In genomic region chr1:101370488-101370887, GRCh38 we compare ENCODE assay signal across 15 cellular contexts.
DNase-seq lines count a peak whose midpoint lies in the region; ATAC-seq, FAIRE-seq and TF ChIP-seq lines count a peak whose summit lies in the region.
"Had no signal": no experiment of that assay in that cellular context is flagged by ENCODE, and none has a peak within 500 bp of the region (broad histone marks: within the 10 kb centered on the region; RNA-seq: fewer than 3 reads in every experiment).

No MANE protein-coding gene starts in this region.

- POLR2A ChIA-PET in HepG2 (lab: Yijun Ruan, JAX) (no interaction called here), PC-3 (lab: Charles Lee; ENCODE audit: unreplicated experiment) (interaction anchor here (0.6 kb wide), 1 partner anchor 162 kb away, joined by 4 read pairs; no protein-coding TSS in a partner anchor)

- H4K20me1 ChIP-seq in HepG2 (ENCODE audit: insufficient read depth, low read length) (no peaks in the 10 kb centered on the region), PC-3 (ENCODE audit: low read length) (no peaks in the 10 kb centered on the region)
- H4K20me1 ChIP-seq: BLaER1 treated with 17β-estradiol and CSF1 and Interleukin-3, amounts not matched to agents 10 nM and 100 nM had no signal

- H2AFZ ChIP-seq in HepG2 (ENCODE audit: low read length) (no peak overlapping the region), PC-3 (ENCODE audit: low read length) (no peak overlapping the region)
- H2AFZ ChIP-seq: GM23338 had no signal

- intact Hi-C loops in HepG2 (cut with micrococcal nuclease; ENCODE audit: unreplicated experiment), result no loop called here
- intact Hi-C loops in right lobe of liver (cut with DNase I), result no loop called here
- intact Hi-C loops in PC-3 (cut with micrococcal nuclease), result no loop called here
- intact Hi-C loops in left ventricle myocardium inferior (cut with micrococcal nuclease), result no loop called here

- H3K27ac ChIP-seq in HepG2 (ENCODE audit: extremely low read length, insufficient read depth, low read length), result no peak overlapping the region
- no peak overlapping the region for H3K27ac ChIP-seq in right lobe of liver
- peak overlapping the region; percentile 69 for H3K27ac ChIP-seq in PC-3 (ENCODE audit: low read length)
- no peak overlapping the region for H3K27ac ChIP-seq in left ventricle myocardium inferior (replicated peaks)
- H3K27ac ChIP-seq: 22Rv1; BLaER1 treated with 17β-estradiol and CSF1 and Interleukin-3, amounts not matched to agents 10 nM and 100 nM; HL-60 had no signal

- H3K9me2 ChIP-seq in PC-3 (replicated peaks; ENCODE audit: low read length), result no peaks in the 10 kb centered on the region

- TF ChIP-seq CTCF in HepG2 (CRISPR knock-in tag; IDR thresholded peaks at IDR 0.05) (no peak), right lobe of liver (IDR thresholded peaks at IDR 0.05) (no peak), PC-3 (conservative IDR thresholded peaks at IDR 0.05; ENCODE audit: low read depth, low read length) (no peak), left ventricle myocardium inferior (IDR thresholded peaks at IDR 0.05; ENCODE audit: borderline replicate concordance) (no peak)

- no peaks in the 10 kb centered on the region for H3K36me3 ChIP-seq in HepG2 (replicated peaks in 1 of 2; ENCODE audit: control insufficient read depth in 1 of 2, insufficient read depth in 2 of 2, low read length in 2 of 2)
- H3K36me3 ChIP-seq in right lobe of liver, result no peaks in the 10 kb centered on the region
- H3K36me3 ChIP-seq in PC-3 (ENCODE audit: low read depth, low read length), result no peaks in the 10 kb centered on the region
- no peaks in the 10 kb centered on the region for H3K36me3 ChIP-seq in left ventricle myocardium inferior

- no TSS peak for BruUV-seq in HepG2 (replicated peaks; lab: Mats Ljungman, UMichigan)
- no TSS peak for BruUV-seq in PC-3 (replicated peaks; lab: Mats Ljungman, UMichigan)

- H3K9ac ChIP-seq in HepG2 (ENCODE audit: insufficient read depth, low read depth, low read length) (no peak overlapping the region), PC-3 (ENCODE audit: low read length) (peak overlapping the region; percentile 23; the same call in 1 of the 2 replicates)
- H3K9ac ChIP-seq: BLaER1 treated with 17β-estradiol and CSF1 and Interleukin-3, amounts not matched to agents 10 nM and 100 nM had no signal

- TF ChIP-seq EP300 in HepG2 (IDR thresholded peaks at IDR 0.05; ENCODE audit: low read depth in 2 of 2, low read length in 2 of 2), result no peak
- TF ChIP-seq EP300 in HepG2 (CRISPR knock-in tag; IDR thresholded peaks at IDR 0.05; ENCODE audit: borderline replicate concordance), result no peak

- no peaks in the 10 kb centered on the region for H3K4me1 ChIP-seq in HepG2 (ENCODE audit: insufficient read depth, low read length)
- no peaks in the 10 kb centered on the region for H3K4me1 ChIP-seq in right lobe of liver
- H3K4me1 ChIP-seq in PC-3 (ENCODE audit: insufficient read depth, low read length), result peaks cover 18% of the 10 kb centered on the region
- H3K4me1 ChIP-seq in left ventricle myocardium inferior, result peaks cover 5% of the 10 kb centered on the region

- H3K79me2 ChIP-seq in HepG2 (ENCODE audit: insufficient read depth, low read length), result no peaks in the 10 kb centered on the region
- no peaks in the 10 kb centered on the region for H3K79me2 ChIP-seq in PC-3 (ENCODE audit: low read length)

- H3K27me3 ChIP-seq in HepG2 (ENCODE audit: control insufficient read depth in 1 of 2, insufficient read depth in 2 of 2, low read length in 2 of 2), result no peaks in the 10 kb centered on the region
- no peaks in the 10 kb centered on the region for H3K27me3 ChIP-seq in right lobe of liver
- no peaks in the 10 kb centered on the region for H3K27me3 ChIP-seq in PC-3 (ENCODE audit: low read length)
- H3K27me3 ChIP-seq in left ventricle myocardium inferior (ENCODE audit: low read depth), result no peaks in the 10 kb centered on the region
- H3K27me3 ChIP-seq: BLaER1 treated with 17β-estradiol and CSF1 and Interleukin-3, amounts not matched to agents 10 nM and 100 nM had no signal

- TF ChIP-seq RAD21 in HepG2 (CRISPR knock-in tag; IDR thresholded peaks at IDR 0.05), result no peak

- ATAC-seq in HepG2 (no peak), right lobe of liver (no peak), PC-3 (no peak), GM21515 (IDR thresholded peaks at IDR 0.05; ENCODE audit: unreplicated experiment) (no peak)
- ATAC-seq: CD8-positive, alpha-beta T cell; GM23338 had no signal

- CTCF ChIA-PET in HepG2 (lab: Yijun Ruan, JAX; ENCODE audit: low intra/inter-chr PET ratio, low total read pairs) (no interaction called here), PC-3 (lab: Charles Lee) (interaction anchor here (1.0 to 1.2 kb wide), 2 partner anchors 13 to 61 kb away, joined by 3 to 5 read pairs; no protein-coding TSS in a partner anchor)

- no peak for DNase-seq in HepG2 (ENCODE audit: low spot score)
- DNase-seq in right lobe of liver, result no peak
- DNase-seq in PC-3, result no peak
- no peak for DNase-seq in left ventricle myocardium inferior
- DNase-seq in NCI-H510A treated with DMSO at 0.1 percent for 48 hours (lab: John Stamatoyannopoulos, UW), result no peak
- DNase-seq: Calu3; CD8-positive, alpha-beta T cell; DMS79 treated with DMSO at 0.1 percent for 48 hours; KG1 had no signal

- H3K9me3 ChIP-seq in HepG2 (ENCODE audit: low read length), result no peaks in the 10 kb centered on the region
- no peaks in the 10 kb centered on the region for H3K9me3 ChIP-seq in right lobe of liver
- H3K9me3 ChIP-seq in PC-3 (ENCODE audit: low read length), result no peaks in the 10 kb centered on the region
- H3K9me3 ChIP-seq in left ventricle myocardium inferior (replicated peaks), result peaks cover 16% of the 10 kb centered on the region

- H3F3A ChIP-seq in PC-3 (ENCODE audit: low read length, unreplicated experiment), result no peaks in the 10 kb centered on the region

- no peak overlapping the region for H3K4me2 ChIP-seq in HepG2 (ENCODE audit: low read depth, low read length)
- peak overlapping the region; percentile 56; the same call in 1 of the 2 replicates for H3K4me2 ChIP-seq in PC-3 (ENCODE audit: low read length)
- H3K4me2 ChIP-seq: GM23338 had no signal

- no peak for FAIRE-seq in HepG2 (lab: Jason Lieb, UNC)
- FAIRE-seq in endometrium (lab: Jason Lieb, UNC), result peak; percentile 51

- TF ChIP-seq POLR2A in HepG2 (IDR thresholded peaks at IDR 0.05; ENCODE audit: insufficient read depth in 1 of 2, low read depth in 2 of 2, low read length in 2 of 2), result no peak
- no peak for TF ChIP-seq POLR2A in right lobe of liver (IDR thresholded peaks at IDR 0.05)

- WGBS in HepG2 (ENCODE audit: low lambda C conversion rate), result 30% methylated on average over 3 of the region's 3 CpGs
- WGBS in right lobe of liver (ENCODE audit: insufficient coverage, low coverage, low lambda C conversion rate, missing lambda C conversion rate), result 65% methylated on average over 3 of the region's 3 CpGs

- in situ Hi-C loops in HepG2 (cut with HindIII; ENCODE audit: extremely low pct_ligation_motif_present, low pct_unique_long_range_greater_than_20kb), result no loop called here

- no peak overlapping the region for H3K4me3 ChIP-seq in HepG2 (replicated peaks in 1 of 3; ENCODE audit: insufficient read depth in 1 of 3, low read depth in 2 of 3, low read length in 3 of 3)
- H3K4me3 ChIP-seq in right lobe of liver, result no peak overlapping the region
- no peak overlapping the region for H3K4me3 ChIP-seq in PC-3 (ENCODE audit: low read length)
- H3K4me3 ChIP-seq in left ventricle myocardium inferior, result no peak overlapping the region
- H3K4me3 ChIP-seq: BLaER1 treated with 17β-estradiol and CSF1 and Interleukin-3, amounts not matched to agents 10 nM and 100 nM; GM23338 had no signal

TF ChIP-seq in HepG2, 621 proteins besides CTCF, POLR2A, EP300 and RAD21:
- TF ChIP-seq TIGD3 (CRISPR knock-in tag; IDR thresholded peaks at IDR 0.05; ENCODE audit: borderline replicate concordance) (no peak), MAFK (conservative IDR thresholded peaks at IDR 0.05 in 1 of 2, IDR thresholded peaks at IDR 0.05 in 1 of 2; ENCODE audit: low read length in 2 of 2) (peak; percentile 73 to 83), MAFF (IDR thresholded peaks at IDR 0.05; ENCODE audit: low read depth, low read length) (peak; percentile 81)
